19 cellular contexts compared by ENCODE assay signal in genomic region chr5:42691413-42691861, GRCh38.
DNase-seq lines count a peak whose midpoint lies in the region; ATAC-seq, FAIRE-seq and TF ChIP-seq lines count a peak whose summit lies in the region.
"Had no signal": no experiment of that assay in that cellular context is flagged by ENCODE, and none has a peak within 500 bp of the region (broad histone marks: within the 10 kb centered on the region; RNA-seq: fewer than 3 reads in every experiment).

No MANE protein-coding gene starts in this region.

- 8 to 25% methylated on average over 1 to 2 of the region's 2 CpGs for WGBS in esophagus squamous epithelium, 2 donors

- no peak overlapping the region for H3K4me2 ChIP-seq in parathyroid adenoma (ENCODE audit: low read length)

- in situ Hi-C loops in brain microvascular endothelial cell (cut with HindIII; ENCODE audit: low pct_ligation_motif_present, low sequenced_read_pairs) = no loop called here

- peak; percentile 64 for FAIRE-seq in HTR-8/SVneo (lab: Jason Lieb, UNC)
- FAIRE-seq: D721Med had no signal

- H3K27ac ChIP-seq in brain microvascular endothelial cell (no peak overlapping the region), parathyroid adenoma (peak overlapping the region; percentile 40), lower lobe of right lung (no peak overlapping the region), esophagus squamous epithelium (peak overlapping the region in 1 of 4 donors; percentile 11)
- H3K27ac ChIP-seq: ascending aorta, upper lobe of left lung had no signal

- H3K4me3 ChIP-seq in brain microvascular endothelial cell (ENCODE audit: low read depth, low read length) (no peak overlapping the region), parathyroid adenoma (ENCODE audit: low read depth, low read length) (no peak overlapping the region), lower lobe of right lung (no peak overlapping the region), esophagus squamous epithelium (no peak overlapping the region)
- H3K4me3 ChIP-seq: ascending aorta, upper lobe of left lung had no signal

- H3K36me3 ChIP-seq in brain microvascular endothelial cell (replicated peaks) (no peaks in the 10 kb centered on the region), parathyroid adenoma (ENCODE audit: control insufficient read depth, insufficient read depth, low read length) (no peaks in the 10 kb centered on the region), lower lobe of right lung (no peaks in the 10 kb centered on the region), esophagus squamous epithelium (no peaks in the 10 kb centered on the region)
- H3K36me3 ChIP-seq: ascending aorta, upper lobe of left lung had no signal

- TF ChIP-seq POLR2A in esophagus squamous epithelium (IDR thresholded peaks at IDR 0.05) = no peak

- peak overlapping the region; percentile 48 for H2AFZ ChIP-seq in parathyroid adenoma

- no peaks in the 10 kb centered on the region for H3K9me3 ChIP-seq in parathyroid adenoma (ENCODE audit: control insufficient read depth, low read length)
- H3K9me3 ChIP-seq in lower lobe of right lung = peaks cover under 1% of the 10 kb centered on the region
- peaks cover 0 to 4% (median 0%) of the 10 kb centered on the region in 3 donors for H3K9me3 ChIP-seq in esophagus squamous epithelium

- no peak overlapping the region for H3K9ac ChIP-seq in parathyroid adenoma

- H3K27me3 ChIP-seq in brain microvascular endothelial cell (replicated peaks) (no peaks in the 10 kb centered on the region), parathyroid adenoma (ENCODE audit: control insufficient read depth, insufficient read depth, low read length) (no peaks in the 10 kb centered on the region), lower lobe of right lung (ENCODE audit: low read depth) (no peaks in the 10 kb centered on the region), esophagus squamous epithelium (no peaks in the 10 kb centered on the region)
- H3K27me3 ChIP-seq: ascending aorta, upper lobe of left lung had no signal

- no peaks in the 10 kb centered on the region for H3K79me2 ChIP-seq in parathyroid adenoma

- peaks cover 13% of the 10 kb centered on the region for H3K4me1 ChIP-seq in parathyroid adenoma
- no peaks in the 10 kb centered on the region for H3K4me1 ChIP-seq in lower lobe of right lung
- H3K4me1 ChIP-seq in esophagus squamous epithelium = peaks cover 0 to 19% (median 0%) of the 10 kb centered on the region in 3 donors
- H3K4me1 ChIP-seq: ascending aorta, upper lobe of left lung had no signal

- ATAC-seq in Right ventricle myocardium superior (ENCODE audit: poor library complexity) = peak; percentile 97
- no peak for ATAC-seq in GM21360 (IDR thresholded peaks at IDR 0.05; ENCODE audit: unreplicated experiment)
- ATAC-seq in lower lobe of right lung = no peak
- no peak for ATAC-seq in HG02798 (IDR thresholded peaks at IDR 0.05; ENCODE audit: poor library complexity, unreplicated experiment)

- DNase-seq in HTR-8/SVneo (ENCODE audit: insufficient read length, low spot score) (no peak), brain microvascular endothelial cell (peak; percentile 22), Right ventricle myocardium superior (peak; percentile 69), lower lobe of right lung (no peak), esophagus squamous epithelium (lab: John Stamatoyannopoulos, UW) (no peak)
- DNase-seq: activated CD4-positive, alpha-beta memory T cell treated with anti-CD3 and anti-CD28 coated beads, Interleukin-2, amount 10 ng/mL, durations not matched to agents 7 days and 5 days; glutamatergic neuron; H7; Kasumi-1; NCI-H2029; NCI-H69; nephron progenitor cell; T1000; upper lobe of left lung had no signal

- TF ChIP-seq CTCF in brain microvascular endothelial cell (IDR thresholded peaks at IDR 0.05; ENCODE audit: low read depth, low read length, missing control alignments) (no peak), parathyroid adenoma (IDR thresholded peaks at IDR 0.05) (no peak), lower lobe of right lung (IDR thresholded peaks at IDR 0.05) (no peak), esophagus squamous epithelium (IDR thresholded peaks at IDR 0.05) (no peak)

- intact Hi-C loops in Right ventricle myocardium superior (cut with DNase I) (no loop called here), lower lobe of right lung (cut with DNase I) (no loop called here), esophagus squamous epithelium (cut with DNase I) (no loop called here)

Comparison
In these comparisons a context has a peak if more than half of its experiments do, and no peak if none do; other contexts are left out.
1. DNase-seq: peak in brain microvascular endothelial cell (single experiment) and Right ventricle myocardium superior (single experiment); none in HTR-8/SVneo (single experiment), lower lobe of right lung (single experiment) and esophagus squamous epithelium (single experiment).